ENCODE assay signal across 26 cellular contexts in genomic region chr16:1550696-1551095, GRCh38. TPM values are rescaled to one million over a fixed set of nuclear protein-coding genes. Genes with fewer than 3 reads are reported as not detected.
DNase-seq lines count a peak whose midpoint lies in the region; ATAC-seq, FAIRE-seq and TF ChIP-seq lines count a peak whose summit lies in the region.
"Had no signal": no experiment of that assay in that cellular context is flagged by ENCODE, and none has a peak within 500 bp of the region (broad histone marks: within the 10 kb centered on the region; RNA-seq: fewer than 3 reads in every experiment).

No MANE protein-coding gene starts in this region.

- peak overlapping the region; percentile 8 for H3K18ac ChIP-seq in neuronal stem cell (ENCODE audit: low read length)

- H3K14ac ChIP-seq in neuronal stem cell (ENCODE audit: low read length), result no peak overlapping the region

- H3K4me1 Mint-ChIP-seq in activated T-cell treated with anti-CD3 and anti-CD28 coated beads, Interleukin-2, amount 50 U/mL, for 24 hours (ENCODE audit: low read depth), result peaks cover 47% of the 10 kb centered on the region
- H3K4me1 Mint-ChIP-seq in activated T-helper 17 cell treated with anti-CD3 and anti-CD28 coated beads, Interleukin-2, amount 50 U/mL, for 72 hours, result peaks cover 12% of the 10 kb centered on the region
- H3K4me1 Mint-ChIP-seq: neural progenitor cell had no signal

- no peak overlapping the region for H2AK5ac ChIP-seq in neuronal stem cell (ENCODE audit: low read depth, low read length)

- DNase-seq in activated T-cell treated with anti-CD3 and anti-CD28 coated beads, Interleukin-2, amount 50 U/mL, for 24 hours, result no peak
- DNase-seq in activated T-cell treated with anti-CD3 and anti-CD28 coated beads for 4 hours (no peak), neuronal stem cell (ENCODE audit: low spot score) (no peak), tibial artery (no peak), lower leg skin (ENCODE audit: low spot score in 2 of 2) (no peak), GM10248 (ENCODE audit: extremely low spot score) (no peak), GM12891 (ENCODE audit: insufficient read length, low spot score) (no peak)
- DNase-seq: activated CD4-positive, alpha-beta memory T cell treated with anti-CD3 and anti-CD28 coated beads for 36 hours; activated CD4-positive, CD25-positive, alpha-beta regulatory T cell treated with anti-CD3 and anti-CD28 coated beads, Interleukin-2, amount 50 U/mL, for 72 hours; activated CD8-positive, alpha-beta memory T cell treated with anti-CD3 and anti-CD28 coated beads, Interleukin-2, amount 50 U/mL, for 4 hours; activated effector memory CD4-positive, alpha-beta T cell treated with Interleukin-2 at 50 U/mL for 16 hours; body of pancreas; cerebellar nuclear complex; glutamatergic neuron; NCI-H1436 treated with DMSO at 0.1 percent for 48 hours; stimulated activated naive CD8-positive, alpha-beta T cell treated with anti-CD3 and anti-CD28 coated beads, Interleukin-15, Interleukin-2, amounts not matched to agents 100 U/mL and 50 U/mL, for 24 hours; trophoblast cell had no signal

- no peak overlapping the region for H2BK12ac ChIP-seq in neuronal stem cell (ENCODE audit: low read length)

- H3K36me3 Mint-ChIP-seq in activated T-cell treated with anti-CD3 and anti-CD28 coated beads, Interleukin-2, amount 50 U/mL, for 24 hours (ENCODE audit: low read depth), result peaks cover 88% of the 10 kb centered on the region
- peaks cover 66% of the 10 kb centered on the region for H3K36me3 Mint-ChIP-seq in activated T-helper 17 cell treated with anti-CD3 and anti-CD28 coated beads, Interleukin-2, amount 50 U/mL, for 72 hours (ENCODE audit: low read depth)

- TF ChIP-seq POLR2A in lower leg skin (IDR thresholded peaks at IDR 0.05) (no peak), GM12891 (IDR thresholded peaks at IDR 0.05; ENCODE audit: low read depth, low read length) (no peak)

- H3K27ac ChIP-seq in neuronal stem cell (replicated peaks; ENCODE audit: low read length) (no peak overlapping the region), tibial artery (peak overlapping the region; percentile 71 to 76)
- H3K27ac ChIP-seq: 22Rv1, neural progenitor cell had no signal

- POLR2A ChIA-PET in GM10248 (lab: Yijun Ruan, JAX), result no interaction called here

- intact Hi-C loops in tibial artery (cut with DNase I; ENCODE audit: low total_unique reads) (no loop called here), lower leg skin (cut with DNase I; ENCODE audit: low total_unique reads) (no loop called here)

- no peaks in the 10 kb centered on the region for H3K27me3 Mint-ChIP-seq in activated T-cell treated with anti-CD3 and anti-CD28 coated beads, Interleukin-2, amount 50 U/mL, for 24 hours
- H3K27me3 Mint-ChIP-seq in activated T-helper 17 cell treated with anti-CD3 and anti-CD28 coated beads, Interleukin-2, amount 50 U/mL, for 72 hours, result no peaks in the 10 kb centered on the region
- H3K27me3 Mint-ChIP-seq: activated CD4-positive, alpha-beta memory T cell treated with anti-CD3 and anti-CD28 coated beads for 36 hours had no signal

- H3K27me3 ChIP-seq in neuronal stem cell (ENCODE audit: control insufficient read depth in 3 of 3, insufficient read depth in 3 of 3, low read depth in 1 of 3, low read length in 3 of 3) (peaks cover 0 to 1% (median 0%) of the 10 kb centered on the region in 3 experiments), tibial artery (no peaks in the 10 kb centered on the region)
- H3K27me3 ChIP-seq: body of pancreas, neural progenitor cell had no signal

- H2AFZ ChIP-seq in neuronal stem cell (ENCODE audit: low read length), result no peak overlapping the region
- H2AFZ ChIP-seq: neural progenitor cell had no signal

- H2BK15ac ChIP-seq in neuronal stem cell (ENCODE audit: low read length), result no peak overlapping the region

- H3K27ac Mint-ChIP-seq in activated T-cell treated with anti-CD3 and anti-CD28 coated beads, Interleukin-2, amount 50 U/mL, for 24 hours, result peak overlapping the region; percentile 63
- H3K27ac Mint-ChIP-seq in activated T-helper 17 cell treated with anti-CD3 and anti-CD28 coated beads, Interleukin-2, amount 50 U/mL, for 72 hours, result peak overlapping the region; percentile 62
- H3K27ac Mint-ChIP-seq: memory B cell; neural progenitor cell; T-helper 1 cell treated with Interleukin-12 subunit alpha and Interleukin-12 subunit beta and Interleukin-4 antibody, amounts not matched to agents 30 μg/mL and 1 μg/mL, for 36 hours had no signal

- no peak overlapping the region for H3K4ac ChIP-seq in neuronal stem cell (ENCODE audit: low read length)

- no peaks in the 10 kb centered on the region for H3K9me3 Mint-ChIP-seq in activated T-cell treated with anti-CD3 and anti-CD28 coated beads, Interleukin-2, amount 50 U/mL, for 24 hours
- no peaks in the 10 kb centered on the region for H3K9me3 Mint-ChIP-seq in activated T-helper 17 cell treated with anti-CD3 and anti-CD28 coated beads, Interleukin-2, amount 50 U/mL, for 72 hours
- H3K9me3 Mint-ChIP-seq: activated CD4-positive, alpha-beta memory T cell treated with anti-CD3 and anti-CD28 coated beads for 36 hours; memory B cell; neural progenitor cell; T-helper 1 cell treated with Interleukin-12 subunit alpha and Interleukin-12 subunit beta and Interleukin-4 antibody, amounts not matched to agents 30 μg/mL and 1 μg/mL, for 36 hours had no signal

- ATAC-seq in activated T-helper 17 cell treated with anti-CD3 and anti-CD28 coated beads, Interleukin-2, amount 50 U/mL, for 72 hours (replicated peaks), result no peak
- ATAC-seq: body of pancreas; GM12878; HCT116; sciatic nerve; stimulated activated naive CD8-positive, alpha-beta T cell treated with anti-CD3 and anti-CD28 coated beads, Interleukin-15, Interleukin-2, amounts not matched to agents 100 U/mL and 50 U/mL, for 24 hours had no signal

- no peak overlapping the region for H4K91ac ChIP-seq in neuronal stem cell (ENCODE audit: low read depth, low read length, poor library complexity)

- H3K4me1 ChIP-seq in neuronal stem cell (ENCODE audit: control insufficient read depth in 2 of 2, insufficient read depth in 1 of 2, low read depth in 1 of 2, low read length in 2 of 2), result no peaks in the 10 kb centered on the region
- peaks cover 0 to 59% (median 56%) of the 10 kb centered on the region in 4 donors for H3K4me1 ChIP-seq in tibial artery
- H3K4me1 ChIP-seq: neural progenitor cell had no signal

- H3K4me3 ChIP-seq in neuronal stem cell (ENCODE audit: low read length in 2 of 2) (peak overlapping the region in 1 of 2 donors; percentile 32), tibial artery (no peak overlapping the region), lower leg skin (ENCODE audit: low read depth, poor library complexity, severe bottlenecking) (no peak overlapping the region)
- H3K4me3 ChIP-seq: body of pancreas, GM12878, neural progenitor cell had no signal

- H3K4me2 ChIP-seq in neuronal stem cell (ENCODE audit: insufficient read depth, low read length, poor library complexity, severe bottlenecking), result no peak overlapping the region
- H3K4me2 ChIP-seq: neural progenitor cell had no signal

- H2BK120ac ChIP-seq in neuronal stem cell (ENCODE audit: low read depth, low read length), result no peak overlapping the region

- H2BK5ac ChIP-seq in neuronal stem cell (ENCODE audit: low read length), result no peak overlapping the region

- no peak overlapping the region for H3K23ac ChIP-seq in neuronal stem cell (ENCODE audit: low read depth, low read length, poor library complexity)

- CTCF ChIA-PET in GM10248 (lab: Yijun Ruan, JAX), result no interaction called here

- TF ChIP-seq CTCF in tibial artery (IDR thresholded peaks at IDR 0.05), result no peak
- no peak for TF ChIP-seq CTCF in lower leg skin (IDR thresholded peaks at IDR 0.05)
- TF ChIP-seq CTCF in GM10248 (IDR thresholded peaks at IDR 0.05; ENCODE audit: control extremely low read depth, extremely low read depth, low read depth, missing control alignments), result no peak

- H3K79me1 ChIP-seq in neuronal stem cell (ENCODE audit: low read depth, low read length), result peaks cover 3% of the 10 kb centered on the region

- H3K9ac ChIP-seq in neuronal stem cell (ENCODE audit: low read depth, low read length, poor library complexity), result no peak overlapping the region
- H3K9ac ChIP-seq: neural progenitor cell had no signal

- H3K9me3 ChIP-seq in neuronal stem cell (replicated peaks in 1 of 2; ENCODE audit: control insufficient read depth in 2 of 2, insufficient read depth in 1 of 2, low read depth in 1 of 2, low read length in 2 of 2) (no peaks in the 10 kb centered on the region), tibial artery (no peaks in the 10 kb centered on the region)
- H3K9me3 ChIP-seq: body of pancreas had no signal

- FAIRE-seq in GM12891 (lab: Jason Lieb, UNC), result no peak
- FAIRE-seq: GM12878 had no signal

- no peak overlapping the region for H3K4me3 Mint-ChIP-seq in activated T-cell treated with anti-CD3 and anti-CD28 coated beads, Interleukin-2, amount 50 U/mL, for 24 hours
- H3K4me3 Mint-ChIP-seq in activated T-helper 17 cell treated with anti-CD3 and anti-CD28 coated beads, Interleukin-2, amount 50 U/mL, for 72 hours, result no peak overlapping the region
- H3K4me3 Mint-ChIP-seq: activated CD4-positive, alpha-beta memory T cell treated with anti-CD3 and anti-CD28 coated beads for 36 hours; memory B cell; neural progenitor cell; T-helper 1 cell treated with Interleukin-12 subunit alpha and Interleukin-12 subunit beta and Interleukin-4 antibody, amounts not matched to agents 30 μg/mL and 1 μg/mL, for 36 hours had no signal

- WGBS in neuronal stem cell (ENCODE audit: extremely low coverage in 2 of 2, insufficient read length in 2 of 2, insufficient replicate concordance in 1 of 2), 2 donors, result no CpG with 5 or more reads among the region's 15 CpGs
- 90 to 94% methylated on average over 15 of the region's 15 CpGs for WGBS in lower leg skin, 2 donors

- H3K36me3 ChIP-seq in neuronal stem cell (replicated peaks in 1 of 2; ENCODE audit: control insufficient read depth in 2 of 2, insufficient read depth in 2 of 2, low read length in 2 of 2) (peaks cover 17 to 46% of the 10 kb centered on the region in 2 donors), tibial artery (peaks cover 12 to 76% (median 38%) of the 10 kb centered on the region in 3 donors)
- H3K36me3 ChIP-seq: neural progenitor cell had no signal

- no peak overlapping the region for H4K8ac ChIP-seq in neuronal stem cell (ENCODE audit: low read depth, low read length)

TF ChIP-seq in GM12891, 5 proteins besides CTCF, POLR2A, EP300 and RAD21:
- no peak for TF ChIP-seq POLR2AphosphoS5 (IDR thresholded peaks at IDR 0.05; ENCODE audit: low read depth, low read length)
- TF ChIP-seq PAX5 (IDR thresholded peaks at IDR 0.05; ENCODE audit: insufficient read depth, low read length, severe bottlenecking), result no peak
- TF ChIP-seq TAF1 (IDR thresholded peaks at IDR 0.05; ENCODE audit: low read depth, low read length), result no peak
TF ChIP-seq in GM12891: peak in this region for 0.

RNA-seq across cellular contexts. Expression of gene TMEM204, which starts 17.2 kb away (rescaled TPM):
- 10 to 100 TPM; 14.3 to 22.5 TPM for total RNA-seq in activated T-helper 17 cell treated with anti-CD3 and anti-CD28 coated beads, Interleukin-2, amount 50 U/mL, for 72 hours
- polyA plus RNA-seq in neuronal stem cell (2013, experiment 1 of 2), result not detected
- polyA plus RNA-seq in neuronal stem cell (2013, experiment 2 of 2), result not detected
- 10 to 100 TPM; 13.7 to 26.0 (median 26.0) TPM for total RNA-seq in lower leg skin
- 0.60 TPM for polyA plus RNA-seq in GM12891 (2012; ENCODE audit: low read depth, missing spikeins)
- total RNA-seq: RPMI7951 had no signal

RNA-seq across cellular contexts. Expression of gene TELO2, which starts 57.5 kb away (rescaled TPM):
- total RNA-seq in activated T-helper 17 cell treated with anti-CD3 and anti-CD28 coated beads, Interleukin-2, amount 50 U/mL, for 72 hours, result 10 to 100 TPM; 49.2 to 67.9 TPM
- polyA plus RNA-seq in neuronal stem cell (2013, experiment 1 of 2), result 17.1 TPM
- polyA plus RNA-seq in neuronal stem cell (2013, experiment 2 of 2), result 16.7 TPM
- total RNA-seq in lower leg skin, result 10 to 100 TPM; 23.1 to 40.0 (median 34.1) TPM
- polyA plus RNA-seq in GM12891 (2012; ENCODE audit: low read depth, missing spikeins), result 22.3 TPM
